1 cellular context compared by ENCODE assay signal in the genomic region with DNA sequence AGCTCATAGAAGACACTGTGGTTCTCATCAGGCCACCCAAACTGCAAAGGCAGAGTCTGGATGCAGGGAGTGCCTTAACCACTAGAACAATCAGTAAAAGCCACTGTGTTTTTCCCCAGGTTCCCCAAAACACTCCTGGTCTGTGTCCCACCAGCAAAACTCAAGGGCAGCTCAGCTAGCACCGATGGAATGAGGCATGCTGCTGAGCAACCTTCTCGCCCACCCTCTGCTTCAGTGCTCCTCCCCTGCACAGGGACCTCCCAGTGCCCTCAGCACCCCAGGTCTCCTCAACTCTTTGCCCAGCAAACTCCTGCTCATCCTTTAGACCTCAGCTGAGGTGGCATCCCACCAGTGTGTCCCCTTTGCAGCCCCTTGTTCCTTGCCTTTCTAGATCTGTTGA.
TF ChIP-seq lines count a peak whose summit lies in the region.

No MANE protein-coding gene starts in this region.

TF ChIP-seq in GM23338, 12 proteins besides CTCF, POLR2A, EP300 and RAD21 (continued from another document):
- TF ChIP-seq, protein P1, sequence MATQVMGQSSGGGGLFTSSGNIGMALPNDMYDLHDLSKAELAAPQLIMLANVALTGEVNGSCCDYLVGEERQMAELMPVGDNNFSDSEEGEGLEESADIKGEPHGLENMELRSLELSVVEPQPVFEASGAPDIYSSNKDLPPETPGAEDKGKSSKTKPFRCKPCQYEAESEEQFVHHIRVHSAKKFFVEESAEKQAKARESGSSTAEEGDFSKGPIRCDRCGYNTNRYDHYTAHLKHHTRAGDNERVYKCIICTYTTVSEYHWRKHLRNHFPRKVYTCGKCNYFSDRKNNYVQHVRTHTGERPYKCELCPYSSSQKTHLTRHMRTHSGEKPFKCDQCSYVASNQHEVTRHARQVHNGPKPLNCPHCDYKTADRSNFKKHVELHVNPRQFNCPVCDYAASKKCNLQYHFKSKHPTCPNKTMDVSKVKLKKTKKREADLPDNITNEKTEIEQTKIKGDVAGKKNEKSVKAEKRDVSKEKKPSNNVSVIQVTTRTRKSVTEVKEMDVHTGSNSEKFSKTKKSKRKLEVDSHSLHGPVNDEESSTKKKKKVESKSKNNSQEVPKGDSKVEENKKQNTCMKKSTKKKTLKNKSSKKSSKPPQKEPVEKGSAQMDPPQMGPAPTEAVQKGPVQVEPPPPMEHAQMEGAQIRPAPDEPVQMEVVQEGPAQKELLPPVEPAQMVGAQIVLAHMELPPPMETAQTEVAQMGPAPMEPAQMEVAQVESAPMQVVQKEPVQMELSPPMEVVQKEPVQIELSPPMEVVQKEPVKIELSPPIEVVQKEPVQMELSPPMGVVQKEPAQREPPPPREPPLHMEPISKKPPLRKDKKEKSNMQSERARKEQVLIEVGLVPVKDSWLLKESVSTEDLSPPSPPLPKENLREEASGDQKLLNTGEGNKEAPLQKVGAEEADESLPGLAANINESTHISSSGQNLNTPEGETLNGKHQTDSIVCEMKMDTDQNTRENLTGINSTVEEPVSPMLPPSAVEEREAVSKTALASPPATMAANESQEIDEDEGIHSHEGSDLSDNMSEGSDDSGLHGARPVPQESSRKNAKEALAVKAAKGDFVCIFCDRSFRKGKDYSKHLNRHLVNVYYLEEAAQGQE (IDR thresholded peaks at IDR 0.05; ENCODE audit: unreplicated experiment): no peak
- TF ChIP-seq ZNF331 (CRISPR knock-in tag; IDR thresholded peaks at IDR 0.05; ENCODE audit: low read depth) (no peak), JUNB (IDR thresholded peaks at IDR 0.05; ENCODE audit: unreplicated experiment) (no peak), STAT1 (IDR thresholded peaks at IDR 0.05; ENCODE audit: unreplicated experiment) (no peak)
